In the genomic region with DNA sequence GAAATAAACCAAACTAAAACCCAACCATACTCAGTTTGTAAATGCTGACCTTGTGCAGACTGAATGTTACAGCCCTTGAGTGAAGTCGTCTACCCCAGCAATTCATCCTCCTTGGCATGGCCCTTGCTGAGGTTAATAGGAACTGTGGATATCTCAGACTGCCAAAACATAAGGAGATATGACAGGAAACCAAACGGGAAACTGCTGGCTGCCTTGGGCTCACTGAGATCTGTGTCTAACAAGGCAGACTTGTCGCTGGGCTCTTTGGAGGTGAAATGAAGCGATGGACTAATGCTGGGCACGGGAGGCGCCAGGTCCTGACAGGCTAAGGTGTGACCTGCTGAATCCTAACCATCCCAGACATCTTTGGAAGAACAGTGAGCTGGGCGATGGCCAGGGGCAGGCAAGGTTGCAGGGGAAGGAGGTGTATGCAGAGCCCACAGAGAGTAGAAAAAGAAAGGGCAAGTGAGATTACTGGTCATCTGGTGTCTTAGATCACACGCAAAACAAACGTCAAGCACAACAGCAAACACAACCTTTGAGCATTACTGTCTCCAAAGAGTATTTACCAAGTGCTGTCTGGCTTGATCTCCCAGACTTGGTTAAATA, we compare ENCODE assay signal across 1 cellular context.
TF ChIP-seq lines count a peak whose summit lies in the region.

No MANE protein-coding gene starts in this region.

TF ChIP-seq in HepG2, 621 proteins besides CTCF, POLR2A, EP300 and RAD21 (continued from another document and continues in another):
- TF ChIP-seq, protein P1, sequence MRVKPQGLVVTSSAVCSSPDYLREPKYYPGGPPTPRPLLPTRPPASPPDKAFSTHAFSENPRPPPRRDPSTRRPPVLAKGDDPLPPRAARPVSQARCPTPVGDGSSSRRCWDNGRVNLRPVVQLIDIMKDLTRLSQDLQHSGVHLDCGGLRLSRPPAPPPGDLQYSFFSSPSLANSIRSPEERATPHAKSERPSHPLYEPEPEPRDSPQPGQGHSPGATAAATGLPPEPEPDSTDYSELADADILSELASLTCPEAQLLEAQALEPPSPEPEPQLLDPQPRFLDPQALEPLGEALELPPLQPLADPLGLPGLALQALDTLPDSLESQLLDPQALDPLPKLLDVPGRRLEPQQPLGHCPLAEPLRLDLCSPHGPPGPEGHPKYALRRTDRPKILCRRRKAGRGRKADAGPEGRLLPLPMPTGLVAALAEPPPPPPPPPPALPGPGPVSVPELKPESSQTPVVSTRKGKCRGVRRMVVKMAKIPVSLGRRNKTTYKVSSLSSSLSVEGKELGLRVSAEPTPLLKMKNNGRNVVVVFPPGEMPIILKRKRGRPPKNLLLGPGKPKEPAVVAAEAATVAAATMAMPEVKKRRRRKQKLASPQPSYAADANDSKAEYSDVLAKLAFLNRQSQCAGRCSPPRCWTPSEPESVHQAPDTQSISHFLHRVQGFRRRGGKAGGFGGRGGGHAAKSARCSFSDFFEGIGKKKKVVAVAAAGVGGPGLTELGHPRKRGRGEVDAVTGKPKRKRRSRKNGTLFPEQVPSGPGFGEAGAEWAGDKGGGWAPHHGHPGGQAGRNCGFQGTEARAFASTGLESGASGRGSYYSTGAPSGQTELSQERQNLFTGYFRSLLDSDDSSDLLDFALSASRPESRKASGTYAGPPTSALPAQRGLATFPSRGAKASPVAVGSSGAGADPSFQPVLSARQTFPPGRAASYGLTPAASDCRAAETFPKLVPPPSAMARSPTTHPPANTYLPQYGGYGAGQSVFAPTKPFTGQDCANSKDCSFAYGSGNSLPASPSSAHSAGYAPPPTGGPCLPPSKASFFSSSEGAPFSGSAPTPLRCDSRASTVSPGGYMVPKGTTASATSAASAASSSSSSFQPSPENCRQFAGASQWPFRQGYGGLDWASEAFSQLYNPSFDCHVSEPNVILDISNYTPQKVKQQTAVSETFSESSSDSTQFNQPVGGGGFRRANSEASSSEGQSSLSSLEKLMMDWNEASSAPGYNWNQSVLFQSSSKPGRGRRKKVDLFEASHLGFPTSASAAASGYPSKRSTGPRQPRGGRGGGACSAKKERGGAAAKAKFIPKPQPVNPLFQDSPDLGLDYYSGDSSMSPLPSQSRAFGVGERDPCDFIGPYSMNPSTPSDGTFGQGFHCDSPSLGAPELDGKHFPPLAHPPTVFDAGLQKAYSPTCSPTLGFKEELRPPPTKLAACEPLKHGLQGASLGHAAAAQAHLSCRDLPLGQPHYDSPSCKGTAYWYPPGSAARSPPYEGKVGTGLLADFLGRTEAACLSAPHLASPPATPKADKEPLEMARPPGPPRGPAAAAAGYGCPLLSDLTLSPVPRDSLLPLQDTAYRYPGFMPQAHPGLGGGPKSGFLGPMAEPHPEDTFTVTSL (CRISPR knock-in tag; IDR thresholded peaks at IDR 0.05; ENCODE audit: borderline replicate concordance): peak; percentile 96
- no peak for TF ChIP-seq LCORL (IDR thresholded peaks at IDR 0.05)
- TF ChIP-seq LCORL (CRISPR knock-in tag; IDR thresholded peaks at IDR 0.05): peak; percentile 72
- no peak for TF ChIP-seq KLF6 (CRISPR knock-in tag; IDR thresholded peaks at IDR 0.05)
- TF ChIP-seq, protein P2, sequence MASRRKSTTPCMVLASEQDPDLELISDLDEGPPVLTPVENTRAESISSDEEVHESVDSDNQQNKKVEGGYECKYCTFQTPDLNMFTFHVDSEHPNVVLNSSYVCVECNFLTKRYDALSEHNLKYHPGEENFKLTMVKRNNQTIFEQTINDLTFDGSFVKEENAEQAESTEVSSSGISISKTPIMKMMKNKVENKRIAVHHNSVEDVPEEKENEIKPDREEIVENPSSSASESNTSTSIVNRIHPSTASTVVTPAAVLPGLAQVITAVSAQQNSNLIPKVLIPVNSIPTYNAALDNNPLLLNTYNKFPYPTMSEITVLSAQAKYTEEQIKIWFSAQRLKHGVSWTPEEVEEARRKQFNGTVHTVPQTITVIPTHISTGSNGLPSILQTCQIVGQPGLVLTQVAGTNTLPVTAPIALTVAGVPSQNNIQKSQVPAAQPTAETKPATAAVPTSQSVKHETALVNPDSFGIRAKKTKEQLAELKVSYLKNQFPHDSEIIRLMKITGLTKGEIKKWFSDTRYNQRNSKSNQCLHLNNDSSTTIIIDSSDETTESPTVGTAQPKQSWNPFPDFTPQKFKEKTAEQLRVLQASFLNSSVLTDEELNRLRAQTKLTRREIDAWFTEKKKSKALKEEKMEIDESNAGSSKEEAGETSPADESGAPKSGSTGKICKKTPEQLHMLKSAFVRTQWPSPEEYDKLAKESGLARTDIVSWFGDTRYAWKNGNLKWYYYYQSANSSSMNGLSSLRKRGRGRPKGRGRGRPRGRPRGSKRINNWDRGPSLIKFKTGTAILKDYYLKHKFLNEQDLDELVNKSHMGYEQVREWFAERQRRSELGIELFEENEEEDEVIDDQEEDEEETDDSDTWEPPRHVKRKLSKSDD (CRISPR knock-in tag; IDR thresholded peaks at IDR 0.05; ENCODE audit: low read depth): peak; percentile 75; the same call in 1 of the 2 replicates
- TF ChIP-seq RORA (CRISPR knock-in tag; IDR thresholded peaks at IDR 0.05): no peak
- TF ChIP-seq, protein P3, sequence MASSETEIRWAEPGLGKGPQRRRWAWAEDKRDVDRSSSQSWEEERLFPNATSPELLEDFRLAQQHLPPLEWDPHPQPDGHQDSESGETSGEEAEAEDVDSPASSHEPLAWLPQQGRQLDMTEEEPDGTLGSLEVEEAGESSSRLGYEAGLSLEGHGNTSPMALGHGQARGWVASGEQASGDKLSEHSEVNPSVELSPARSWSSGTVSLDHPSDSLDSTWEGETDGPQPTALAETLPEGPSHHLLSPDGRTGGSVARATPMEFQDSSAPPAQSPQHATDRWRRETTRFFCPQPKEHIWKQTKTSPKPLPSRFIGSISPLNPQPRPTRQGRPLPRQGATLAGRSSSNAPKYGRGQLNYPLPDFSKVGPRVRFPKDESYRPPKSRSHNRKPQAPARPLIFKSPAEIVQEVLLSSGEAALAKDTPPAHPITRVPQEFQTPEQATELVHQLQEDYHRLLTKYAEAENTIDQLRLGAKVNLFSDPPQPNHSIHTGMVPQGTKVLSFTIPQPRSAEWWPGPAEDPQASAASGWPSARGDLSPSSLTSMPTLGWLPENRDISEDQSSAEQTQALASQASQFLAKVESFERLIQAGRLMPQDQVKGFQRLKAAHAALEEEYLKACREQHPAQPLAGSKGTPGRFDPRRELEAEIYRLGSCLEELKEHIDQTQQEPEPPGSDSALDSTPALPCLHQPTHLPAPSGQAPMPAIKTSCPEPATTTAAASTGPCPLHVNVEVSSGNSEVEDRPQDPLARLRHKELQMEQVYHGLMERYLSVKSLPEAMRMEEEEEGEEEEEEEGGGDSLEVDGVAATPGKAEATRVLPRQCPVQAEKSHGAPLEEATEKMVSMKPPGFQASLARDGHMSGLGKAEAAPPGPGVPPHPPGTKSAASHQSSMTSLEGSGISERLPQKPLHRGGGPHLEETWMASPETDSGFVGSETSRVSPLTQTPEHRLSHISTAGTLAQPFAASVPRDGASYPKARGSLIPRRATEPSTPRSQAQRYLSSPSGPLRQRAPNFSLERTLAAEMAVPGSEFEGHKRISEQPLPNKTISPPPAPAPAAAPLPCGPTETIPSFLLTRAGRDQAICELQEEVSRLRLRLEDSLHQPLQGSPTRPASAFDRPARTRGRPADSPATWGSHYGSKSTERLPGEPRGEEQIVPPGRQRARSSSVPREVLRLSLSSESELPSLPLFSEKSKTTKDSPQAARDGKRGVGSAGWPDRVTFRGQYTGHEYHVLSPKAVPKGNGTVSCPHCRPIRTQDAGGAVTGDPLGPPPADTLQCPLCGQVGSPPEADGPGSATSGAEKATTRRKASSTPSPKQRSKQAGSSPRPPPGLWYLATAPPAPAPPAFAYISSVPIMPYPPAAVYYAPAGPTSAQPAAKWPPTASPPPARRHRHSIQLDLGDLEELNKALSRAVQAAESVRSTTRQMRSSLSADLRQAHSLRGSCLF (CRISPR knock-in tag; IDR thresholded peaks at IDR 0.05; ENCODE audit: borderline replicate concordance): no peak
- 0 out of 2 replicates have a peak, but pooled peaks have one; percentile 11 for TF ChIP-seq ZNF644 (CRISPR knock-in tag; IDR thresholded peaks at IDR 0.05; ENCODE audit: low read depth)
- TF ChIP-seq, protein P4, sequence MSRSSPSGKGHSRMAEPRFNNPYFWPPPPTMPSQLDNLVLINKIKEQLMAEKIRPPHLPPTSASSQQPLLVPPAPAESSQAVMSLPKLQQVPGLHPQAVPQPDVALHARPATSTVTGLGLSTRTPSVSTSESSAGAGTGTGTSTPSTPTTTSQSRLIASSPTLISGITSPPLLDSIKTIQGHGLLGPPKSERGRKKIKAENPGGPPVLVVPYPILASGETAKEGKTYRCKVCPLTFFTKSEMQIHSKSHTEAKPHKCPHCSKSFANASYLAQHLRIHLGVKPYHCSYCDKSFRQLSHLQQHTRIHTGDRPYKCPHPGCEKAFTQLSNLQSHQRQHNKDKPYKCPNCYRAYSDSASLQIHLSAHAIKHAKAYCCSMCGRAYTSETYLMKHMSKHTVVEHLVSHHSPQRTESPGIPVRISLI (CRISPR knock-in tag; IDR thresholded peaks at IDR 0.05; ENCODE audit: borderline replicate concordance): peak; percentile 55; the same call in 1 of the 2 replicates
- TF ChIP-seq ATM (IDR thresholded peaks at IDR 0.05; ENCODE audit: borderline replicate concordance): no peak
- TF ChIP-seq THYN1 (CRISPR knock-in tag; IDR thresholded peaks at IDR 0.05; ENCODE audit: borderline replicate concordance, low read depth): no peak
- peak; percentile 47; the same call in 1 of the 2 replicates for TF ChIP-seq ZNF788 (CRISPR knock-in tag; IDR thresholded peaks at IDR 0.05; ENCODE audit: borderline replicate concordance)
- peak; percentile 86 for TF ChIP-seq NFIC (IDR thresholded peaks at IDR 0.05; ENCODE audit: low read length)
- peak; percentile 78; the same call in 1 of the 2 replicates for TF ChIP-seq NCOR1 (IDR thresholded peaks at IDR 0.05; ENCODE audit: borderline replicate concordance, low read length)
- TF ChIP-seq POLR2AphosphoS5 (IDR thresholded peaks at IDR 0.05; ENCODE audit: low read depth, low read length): peak; percentile 49; the same call in 1 of the 2 replicates
- peak; percentile 45; the same call in 1 of the 2 replicates for TF ChIP-seq ZNF441 (CRISPR knock-in tag; IDR thresholded peaks at IDR 0.05; ENCODE audit: borderline replicate concordance)
- TF ChIP-seq HOXA3 (CRISPR knock-in tag; IDR thresholded peaks at IDR 0.05): peak; percentile 81
- TF ChIP-seq NFYC (CRISPR knock-in tag; IDR thresholded peaks at IDR 0.05): no peak; the same call in 1 of the 2 replicates
- TF ChIP-seq ZNF780A (CRISPR knock-in tag; IDR thresholded peaks at IDR 0.05): no peak
- TF ChIP-seq, protein P5, sequence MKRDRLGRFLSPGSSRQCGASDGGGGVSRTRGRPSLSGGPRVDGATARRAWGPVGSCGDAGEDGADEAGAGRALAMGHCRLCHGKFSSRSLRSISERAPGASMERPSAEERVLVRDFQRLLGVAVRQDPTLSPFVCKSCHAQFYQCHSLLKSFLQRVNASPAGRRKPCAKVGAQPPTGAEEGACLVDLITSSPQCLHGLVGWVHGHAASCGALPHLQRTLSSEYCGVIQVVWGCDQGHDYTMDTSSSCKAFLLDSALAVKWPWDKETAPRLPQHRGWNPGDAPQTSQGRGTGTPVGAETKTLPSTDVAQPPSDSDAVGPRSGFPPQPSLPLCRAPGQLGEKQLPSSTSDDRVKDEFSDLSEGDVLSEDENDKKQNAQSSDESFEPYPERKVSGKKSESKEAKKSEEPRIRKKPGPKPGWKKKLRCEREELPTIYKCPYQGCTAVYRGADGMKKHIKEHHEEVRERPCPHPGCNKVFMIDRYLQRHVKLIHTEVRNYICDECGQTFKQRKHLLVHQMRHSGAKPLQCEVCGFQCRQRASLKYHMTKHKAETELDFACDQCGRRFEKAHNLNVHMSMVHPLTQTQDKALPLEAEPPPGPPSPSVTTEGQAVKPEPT (CRISPR knock-in tag; IDR thresholded peaks at IDR 0.05; ENCODE audit: low read depth): no peak
- TF ChIP-seq, protein P6, sequence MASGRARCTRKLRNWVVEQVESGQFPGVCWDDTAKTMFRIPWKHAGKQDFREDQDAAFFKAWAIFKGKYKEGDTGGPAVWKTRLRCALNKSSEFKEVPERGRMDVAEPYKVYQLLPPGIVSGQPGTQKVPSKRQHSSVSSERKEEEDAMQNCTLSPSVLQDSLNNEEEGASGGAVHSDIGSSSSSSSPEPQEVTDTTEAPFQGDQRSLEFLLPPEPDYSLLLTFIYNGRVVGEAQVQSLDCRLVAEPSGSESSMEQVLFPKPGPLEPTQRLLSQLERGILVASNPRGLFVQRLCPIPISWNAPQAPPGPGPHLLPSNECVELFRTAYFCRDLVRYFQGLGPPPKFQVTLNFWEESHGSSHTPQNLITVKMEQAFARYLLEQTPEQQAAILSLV (CRISPR knock-in tag; IDR thresholded peaks at IDR 0.05; ENCODE audit: borderline replicate concordance): 0 out of 2 replicates have a peak, but pooled peaks have one; percentile 59
- peak; percentile 49 for TF ChIP-seq CREB1 (IDR thresholded peaks at IDR 0.05)
- TF ChIP-seq CREB1 (CRISPR knock-in tag; IDR thresholded peaks at IDR 0.05): peak; percentile 75
- no peak for TF ChIP-seq ZNF747 (CRISPR knock-in tag; IDR thresholded peaks at IDR 0.05; ENCODE audit: borderline replicate concordance)
- TF ChIP-seq RARA (CRISPR knock-in tag; IDR thresholded peaks at IDR 0.05): peak; percentile 83
- peak; percentile 97 for TF ChIP-seq SALL1 (CRISPR knock-in tag; IDR thresholded peaks at IDR 0.05)
- TF ChIP-seq ZFP90 (CRISPR knock-in tag; IDR thresholded peaks at IDR 0.05; ENCODE audit: borderline replicate concordance): peak; percentile 74; the same call in 1 of the 2 replicates
- peak; percentile 61; the same call in 1 of the 2 replicates for TF ChIP-seq ZNF232 (CRISPR knock-in tag; IDR thresholded peaks at IDR 0.05; ENCODE audit: borderline replicate concordance)
- peak; percentile 49 for TF ChIP-seq ATF1 (CRISPR knock-in tag; IDR thresholded peaks at IDR 0.05)
- peak; percentile 43; the same call in 1 of the 2 replicates for TF ChIP-seq YEATS4 (CRISPR knock-in tag; IDR thresholded peaks at IDR 0.05; ENCODE audit: borderline replicate concordance)
- no peak; the same call in 1 of the 2 replicates for TF ChIP-seq ZNF792 (CRISPR knock-in tag; IDR thresholded peaks at IDR 0.05)
- peak; percentile 86 for TF ChIP-seq IRF2 (CRISPR knock-in tag; IDR thresholded peaks at IDR 0.05)
- peak; percentile 70 for TF ChIP-seq NR2F6 (IDR thresholded peaks at IDR 0.05)
- TF ChIP-seq NR2F6 (CRISPR knock-in tag; IDR thresholded peaks at IDR 0.05): peak; percentile 69
- no peak for TF ChIP-seq MBD4 (IDR thresholded peaks at IDR 0.05; ENCODE audit: borderline replicate concordance, low read length)
- TF ChIP-seq NR2C2 (CRISPR knock-in tag; IDR thresholded peaks at IDR 0.05; ENCODE audit: borderline replicate concordance): no peak
- TF ChIP-seq CCDC6 (CRISPR knock-in tag; IDR thresholded peaks at IDR 0.05): no peak
- TF ChIP-seq, protein P7, sequence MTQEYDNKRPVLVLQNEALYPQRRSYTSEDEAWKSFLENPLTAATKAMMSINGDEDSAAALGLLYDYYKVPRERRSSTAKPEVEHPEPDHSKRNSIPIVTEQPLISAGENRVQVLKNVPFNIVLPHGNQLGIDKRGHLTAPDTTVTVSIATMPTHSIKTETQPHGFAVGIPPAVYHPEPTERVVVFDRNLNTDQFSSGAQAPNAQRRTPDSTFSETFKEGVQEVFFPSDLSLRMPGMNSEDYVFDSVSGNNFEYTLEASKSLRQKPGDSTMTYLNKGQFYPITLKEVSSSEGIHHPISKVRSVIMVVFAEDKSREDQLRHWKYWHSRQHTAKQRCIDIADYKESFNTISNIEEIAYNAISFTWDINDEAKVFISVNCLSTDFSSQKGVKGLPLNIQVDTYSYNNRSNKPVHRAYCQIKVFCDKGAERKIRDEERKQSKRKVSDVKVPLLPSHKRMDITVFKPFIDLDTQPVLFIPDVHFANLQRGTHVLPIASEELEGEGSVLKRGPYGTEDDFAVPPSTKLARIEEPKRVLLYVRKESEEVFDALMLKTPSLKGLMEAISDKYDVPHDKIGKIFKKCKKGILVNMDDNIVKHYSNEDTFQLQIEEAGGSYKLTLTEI (CRISPR knock-in tag; conservative IDR thresholded peaks at IDR 0.05): no peak
- no peak for TF ChIP-seq ISX (CRISPR knock-in tag; conservative IDR thresholded peaks at IDR 0.05)
- peak; percentile 89 for TF ChIP-seq POGZ (CRISPR knock-in tag; IDR thresholded peaks at IDR 0.05)
